In genomic region chr4:71495454-71495853, GRCh38 we compare ENCODE assay signal across 31 cellular contexts.
DNase-seq lines count a peak whose midpoint lies in the region; ATAC-seq and TF ChIP-seq lines count a peak whose summit lies in the region.
"Had no signal": no experiment of that assay in that cellular context is flagged by ENCODE, and none has a peak within 500 bp of the region (broad histone marks: within the 10 kb centered on the region; RNA-seq: fewer than 3 reads in every experiment).

No MANE protein-coding gene starts in this region.

- H3K4me3 ChIP-seq in PC-3 (ENCODE audit: low read length) = no peak overlapping the region
- H3K4me3 ChIP-seq in mucosa of descending colon = no peak overlapping the region
- no peak overlapping the region for H3K4me3 ChIP-seq in heart left ventricle
- H3K4me3 ChIP-seq: A549; BLaER1; BLaER1 treated with 17β-estradiol and CSF1 and Interleukin-3, amounts not matched to agents 10 nM and 100 nM had no signal

- TF ChIP-seq CTCF in PC-3 (conservative IDR thresholded peaks at IDR 0.05; ENCODE audit: low read depth, low read length) = no peak
- TF ChIP-seq CTCF in mucosa of descending colon (IDR thresholded peaks at IDR 0.05) = no peak
- no peak for TF ChIP-seq CTCF in heart left ventricle (IDR thresholded peaks at IDR 0.05)

- CTCF ChIA-PET in PC-3 (lab: Charles Lee) = interaction anchor here (0.6 kb wide), 1 partner anchor 191 kb away, joined by 3 read pairs; no protein-coding TSS in a partner anchor

- TF ChIP-seq POLR2A in heart left ventricle (IDR thresholded peaks at IDR 0.05) = no peak

- intact Hi-C loops in PC-3 (cut with micrococcal nuclease) (loop anchor here (10.0 kb wide), 1 partner anchor 311 kb away; no protein-coding TSS in a partner anchor), left colon (cut with DNase I, micrococcal nuclease) (no loop called here), mucosa of descending colon (cut with DNase I, micrococcal nuclease) (no loop called here), heart left ventricle (cut with DNase I) (no loop called here)

- no peaks in the 10 kb centered on the region for H3K9me2 ChIP-seq in PC-3 (replicated peaks; ENCODE audit: low read length)

- ATAC-seq in PC-3 (peak; percentile 30), left colon (peak; percentile 76), mucosa of descending colon (peak; percentile 78), heart left ventricle (no peak)
- ATAC-seq: A549; CD8-positive, alpha-beta T cell had no signal

- H2AFZ ChIP-seq in PC-3 (ENCODE audit: low read length) = no peak overlapping the region

- no peak overlapping the region for H3K9ac ChIP-seq in PC-3 (ENCODE audit: low read length)
- H3K9ac ChIP-seq: BLaER1; BLaER1 treated with 17β-estradiol and CSF1 and Interleukin-3, amounts not matched to agents 10 nM and 100 nM had no signal

- H3K4me1 ChIP-seq in PC-3 (ENCODE audit: insufficient read depth, low read length) = peaks cover 17% of the 10 kb centered on the region
- H3K4me1 ChIP-seq in mucosa of descending colon (ENCODE audit: low read depth) = no peaks in the 10 kb centered on the region
- no peaks in the 10 kb centered on the region for H3K4me1 ChIP-seq in heart left ventricle
- H3K4me1 ChIP-seq: A549; BE2C; BLaER1; BLaER1 treated with 17β-estradiol and CSF1 and Interleukin-3, amounts not matched to agents 10 nM and 100 nM; Caco-2 had no signal

- no TSS peak for BruUV-seq in PC-3 (replicated peaks; lab: Mats Ljungman, UMichigan)

- no peaks in the 10 kb centered on the region for H4K20me1 ChIP-seq in PC-3 (ENCODE audit: low read length)
- H4K20me1 ChIP-seq: BLaER1; BLaER1 treated with 17β-estradiol and CSF1 and Interleukin-3, amounts not matched to agents 10 nM and 100 nM had no signal

- peak; percentile 23 for DNase-seq in PC-3
- no peak for DNase-seq in left colon
- DNase-seq in mucosa of descending colon = no peak
- DNase-seq in cortex of kidney (lab: John Stamatoyannopoulos, UW) = no peak
- no peak for DNase-seq in SIG-M5 treated with dmso at 0.1 percent for 504 hours (lab: John Stamatoyannopoulos, UW; ENCODE audit: unreplicated experiment)
- DNase-seq in heart left ventricle = no peak
- DNase-seq: 8988T; ACHN; AML-193; BE2C; C1 segment of cervical spinal cord; Caco-2; Calu3; CD4-positive, alpha-beta memory T cell; CD4-positive, alpha-beta T cell; CD4-positive, CD25-positive, alpha-beta regulatory T cell; CD8-positive, alpha-beta memory T cell; CD8-positive, alpha-beta T cell; COR-L47; DMS 273 treated with DMSO at 0.1 percent for 48 hours; DMS153; DMS53; DMS79; DMS79 treated with DMSO at 0.1 percent for 48 hours; DND-41; EL had no signal

- H3K36me3 ChIP-seq in PC-3 (ENCODE audit: low read depth, low read length) (no peaks in the 10 kb centered on the region), mucosa of descending colon (ENCODE audit: low read depth) (no peaks in the 10 kb centered on the region), heart left ventricle (no peaks in the 10 kb centered on the region)
- H3K36me3 ChIP-seq: BE2C; BLaER1; BLaER1 treated with 17β-estradiol and CSF1 and Interleukin-3, amounts not matched to agents 10 nM and 100 nM had no signal

- H3K27me3 ChIP-seq in PC-3 (ENCODE audit: low read length) (no peaks in the 10 kb centered on the region), heart left ventricle (no peaks in the 10 kb centered on the region)
- H3K27me3 ChIP-seq: BE2C; BLaER1; BLaER1 treated with 17β-estradiol and CSF1 and Interleukin-3, amounts not matched to agents 10 nM and 100 nM had no signal

- no peaks in the 10 kb centered on the region for H3F3A ChIP-seq in PC-3 (ENCODE audit: low read length, unreplicated experiment)

- H3K9me3 ChIP-seq in PC-3 (ENCODE audit: low read length) (no peaks in the 10 kb centered on the region), mucosa of descending colon (no peaks in the 10 kb centered on the region), heart left ventricle (no peaks in the 10 kb centered on the region)
- H3K9me3 ChIP-seq: A549; BE2C; BLaER1; BLaER1 treated with 17β-estradiol and CSF1 and Interleukin-3, amounts not matched to agents 10 nM and 100 nM; Caco-2 had no signal

- H3K27ac ChIP-seq in PC-3 (ENCODE audit: low read length) (no peak overlapping the region), heart left ventricle (no peak overlapping the region)
- H3K27ac ChIP-seq: 22Rv1; A549; BLaER1; BLaER1 treated with 17β-estradiol and CSF1 and Interleukin-3, amounts not matched to agents 10 nM and 100 nM; C4-2B had no signal

- H3K79me2 ChIP-seq in PC-3 (ENCODE audit: low read length) = no peaks in the 10 kb centered on the region

- no peak overlapping the region for H3K4me2 ChIP-seq in PC-3 (ENCODE audit: low read length)
- H3K4me2 ChIP-seq: A549; BLaER1; BLaER1 treated with 17β-estradiol and CSF1 and Interleukin-3, amounts not matched to agents 10 nM and 100 nM had no signal

- POLR2A ChIA-PET in PC-3 (lab: Charles Lee; ENCODE audit: unreplicated experiment) = interaction anchor here (0.6 kb wide), 1 partner anchor 94 kb away, joined by 3 read pairs; no protein-coding TSS in a partner anchor

Comparison
In these comparisons a context has a peak if more than half of its experiments do, and no peak if none do; other contexts are left out.
1. ATAC-seq: peak in PC-3 (single experiment), left colon (single experiment) and mucosa of descending colon (single experiment); none in heart left ventricle (0 of 4).